23 cellular contexts compared by ENCODE assay signal in the genomic region with DNA sequence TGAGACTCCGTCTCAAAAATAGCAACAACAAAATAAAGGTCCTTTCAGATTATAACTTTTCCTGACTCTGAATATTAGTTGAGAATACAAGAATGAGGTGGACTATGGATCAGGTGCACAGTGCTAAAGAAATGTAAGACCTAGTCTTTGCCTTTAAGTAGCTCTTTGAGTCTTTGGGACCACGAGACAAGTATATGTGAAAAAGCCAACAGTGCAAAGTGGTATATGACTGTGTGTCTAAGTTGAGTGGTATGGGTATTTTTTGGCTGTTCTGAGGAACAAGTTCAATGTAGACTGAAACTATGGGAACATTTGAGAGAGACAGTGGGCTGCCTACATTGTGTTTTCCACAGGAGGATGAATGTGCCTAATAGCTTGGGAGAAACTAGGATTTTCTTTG. TPM values are rescaled to one million over a fixed set of nuclear protein-coding genes. Genes with fewer than 3 reads are reported as not detected.
A peak's percentile ranks its signal among the peaks of the same experiment; 100 is the strongest.
DNase-seq lines count a peak whose midpoint lies in the region; ATAC-seq and TF ChIP-seq lines count a peak whose summit lies in the region.
"Had no signal": no experiment of that assay in that cellular context is flagged by ENCODE, and none has a peak within 500 bp of the region (broad histone marks: within the 10 kb centered on the region; RNA-seq: fewer than 3 reads in every experiment).

No MANE protein-coding gene starts in this region.

- no peaks in the 10 kb centered on the region for H3K9me3 Mint-ChIP-seq in type B pancreatic cell
- H3K9me3 Mint-ChIP-seq: activated CD4-positive, alpha-beta memory T cell treated with anti-CD3 and anti-CD28 coated beads for 36 hours; GM23338; T-helper 2 cell treated with Interferon-gamma antibody and Interleukin-4, amounts not matched to agents 5 μg/mL and 100 μg/mL, for 36 hours had no signal

- DNase-seq in left ventricle myocardium inferior (no peak), cardiac septum (ENCODE audit: low spot score) (no peak), dorsolateral prefrontal cortex (no peak), trophoblast cell (no peak), type B pancreatic cell (ENCODE audit: extremely low spot score, unreplicated experiment) (no peak), A673 (ENCODE audit: low spot score) (no peak)
- DNase-seq in activated CD4-positive, CD25-positive, alpha-beta regulatory T cell (lab: John Stamatoyannopoulos, UW) = no peak
- DNase-seq: activated CD4-positive, alpha-beta memory T cell treated with anti-CD3 and anti-CD28 coated beads for 36 hours; activated effector memory CD4-positive, alpha-beta T cell treated with Interleukin-2 at 50 U/mL for 16 hours; brain microvascular endothelial cell; C1 segment of cervical spinal cord; colonic mucosa; NCI-H1105 treated with DMSO at 0.1 percent for 48 hours; NCI-H2081 treated with DMSO at 0.1 percent for 48 hours; NCI-H446 treated with DMSO at 0.1 percent for 48 hours; stimulated activated naive CD4-positive, alpha-beta T cell had no signal

- H4K91ac ChIP-seq in trophoblast cell (ENCODE audit: low read depth, low read length) = no peak overlapping the region

- H3K36me3 ChIP-seq in left ventricle myocardium inferior (no peaks in the 10 kb centered on the region), trophoblast cell (ENCODE audit: control insufficient read depth in 1 of 2, insufficient read depth in 2 of 2, low read length in 2 of 2) (peaks cover 0 to 3% of the 10 kb centered on the region in 2 experiments), A673 (ENCODE audit: insufficient read depth, low read length, poor library complexity, severe bottlenecking) (no peaks in the 10 kb centered on the region)
- H3K36me3 ChIP-seq: brain microvascular endothelial cell, colonic mucosa, prostate gland had no signal

- peaks cover 27% of the 10 kb centered on the region for H3K79me1 ChIP-seq in trophoblast cell (ENCODE audit: low read length)

- peak overlapping the region; percentile 23 for H3K4me3 Mint-ChIP-seq in type B pancreatic cell
- H3K4me3 Mint-ChIP-seq: activated CD4-positive, alpha-beta memory T cell treated with anti-CD3 and anti-CD28 coated beads for 36 hours; GM23338; T-helper 2 cell treated with Interferon-gamma antibody and Interleukin-4, amounts not matched to agents 5 μg/mL and 100 μg/mL, for 36 hours had no signal

- no peak overlapping the region for H3K18ac ChIP-seq in trophoblast cell (ENCODE audit: low read length)

- CTCF ChIA-PET in A673 (lab: Charles Lee) = no interaction called here

- peaks cover 27% of the 10 kb centered on the region for H3K4me1 Mint-ChIP-seq in type B pancreatic cell (ENCODE audit: unreplicated experiment)

- peak overlapping the region; percentile 13 for H3K27ac Mint-ChIP-seq in type B pancreatic cell
- H3K27ac Mint-ChIP-seq: activated CD4-positive, alpha-beta memory T cell treated with anti-CD3 and anti-CD28 coated beads for 36 hours; GM23338; T-helper 2 cell treated with Interferon-gamma antibody and Interleukin-4, amounts not matched to agents 5 μg/mL and 100 μg/mL, for 36 hours had no signal

- TF ChIP-seq CTCF in left ventricle myocardium inferior (IDR thresholded peaks at IDR 0.05; ENCODE audit: borderline replicate concordance) (no peak), dorsolateral prefrontal cortex (IDR thresholded peaks at IDR 0.05 in 54 of 56, conservative IDR thresholded peaks at IDR 0.05 in 2 of 56; ENCODE audit: low read depth in 1 of 56, partially characterized antibody in 56 of 56) (no peak), type B pancreatic cell (conservative IDR thresholded peaks at IDR 0.05) (no peak), A673 (conservative IDR thresholded peaks at IDR 0.05; ENCODE audit: low read depth, low read length) (no peak)

- H3K4me1 ChIP-seq in left ventricle myocardium inferior (peaks cover 93% of the 10 kb centered on the region), trophoblast cell (ENCODE audit: control insufficient read depth in 1 of 2, insufficient read depth in 2 of 2, low read length in 2 of 2) (peaks cover 4 to 7% of the 10 kb centered on the region in 2 experiments), A673 (ENCODE audit: insufficient read depth, low read length, poor library complexity, severe bottlenecking) (peaks cover 29% of the 10 kb centered on the region)
- H3K4me1 ChIP-seq: prostate gland had no signal

- H2AFZ ChIP-seq in trophoblast cell (ENCODE audit: insufficient read depth, low read length, poor library complexity) = no peak overlapping the region
- H2AFZ ChIP-seq: GM23338 had no signal

- POLR2A ChIA-PET in A673 (lab: Charles Lee; ENCODE audit: low non-redundant PET) = no interaction called here

- H3K36me3 Mint-ChIP-seq in type B pancreatic cell = no peaks in the 10 kb centered on the region
- H3K36me3 Mint-ChIP-seq: activated CD4-positive, alpha-beta memory T cell treated with anti-CD3 and anti-CD28 coated beads for 36 hours had no signal

- no peak overlapping the region for H2BK12ac ChIP-seq in trophoblast cell (ENCODE audit: low read length)

- H3K14ac ChIP-seq in trophoblast cell (ENCODE audit: low read length) = no peak overlapping the region

- H3K27me3 ChIP-seq in left ventricle myocardium inferior (ENCODE audit: low read depth) (no peaks in the 10 kb centered on the region), dorsolateral prefrontal cortex (no peaks in the 10 kb centered on the region), trophoblast cell (ENCODE audit: insufficient read depth, low read length) (no peaks in the 10 kb centered on the region), A673 (replicated peaks; ENCODE audit: insufficient read depth, low read depth, low read length, poor library complexity) (no peaks in the 10 kb centered on the region)
- H3K27me3 ChIP-seq: brain microvascular endothelial cell, colonic mucosa had no signal

- BruUV-seq in A673 (replicated peaks; lab: Mats Ljungman, UMichigan) = no TSS peak

- H3K4me3 ChIP-seq in left ventricle myocardium inferior (peak overlapping the region; percentile 87), dorsolateral prefrontal cortex (peak overlapping the region in 56 of 59 donors; percentile 7 to 98 (median 90)), trophoblast cell (ENCODE audit: low read depth, low read length) (no peak overlapping the region), A673 (ENCODE audit: low read depth, low read length, poor library complexity, severe bottlenecking) (no peak overlapping the region)
- H3K4me3 ChIP-seq: colonic mucosa, GM23338, prostate gland, smooth muscle cell had no signal

- no peak overlapping the region for H2BK5ac ChIP-seq in trophoblast cell (ENCODE audit: low read depth, low read length, poor library complexity)

- intact Hi-C loops in left ventricle myocardium inferior (cut with micrococcal nuclease) = no loop called here
- intact Hi-C loops in cardiac septum (cut with DNase I) = loop anchor here (5.0 kb wide), 2 partner anchors 132 to 143 kb away; no protein-coding TSS in a partner anchor
- intact Hi-C loops in dorsolateral prefrontal cortex (cut with DNase I) = loop anchor here (5.0 to 10.0 kb wide), 6 partner anchors 38 to 173 kb away; a partner anchor contains a TSS
- intact Hi-C loops in A673 (cut with micrococcal nuclease; ENCODE audit: unreplicated experiment) = loop anchor here (10.0 kb wide), 1 partner anchor 135 kb away; no protein-coding TSS in a partner anchor

- H3K4ac ChIP-seq in trophoblast cell (ENCODE audit: low read depth, low read length) = peak overlapping the region; percentile 22

- WGBS in trophoblast cell (ENCODE audit: extremely low coverage, insufficient coverage, insufficient read length) = no CpG with 5 or more reads among the region's 2 CpGs

- H3K23ac ChIP-seq in trophoblast cell (ENCODE audit: low read length) = peak overlapping the region; percentile 55

- H3K9me3 ChIP-seq in left ventricle myocardium inferior (replicated peaks) (no peaks in the 10 kb centered on the region), trophoblast cell (ENCODE audit: insufficient read depth, low read depth, low read length) (no peaks in the 10 kb centered on the region), A673 (ENCODE audit: low read depth, low read length, poor library complexity, severe bottlenecking) (no peaks in the 10 kb centered on the region)
- H3K9me3 ChIP-seq: colonic mucosa, prostate gland had no signal

- no peak overlapping the region for H3K4me2 ChIP-seq in trophoblast cell (ENCODE audit: low read length)
- H3K4me2 ChIP-seq: GM23338, smooth muscle cell had no signal

- H3K27me3 Mint-ChIP-seq in type B pancreatic cell = no peaks in the 10 kb centered on the region

- no peak overlapping the region for H4K8ac ChIP-seq in trophoblast cell (ENCODE audit: low read depth, low read length)

- ATAC-seq in GM21529 (IDR thresholded peaks at IDR 0.05; ENCODE audit: unreplicated experiment) = no peak
- ATAC-seq: GM23338, Panc1 had no signal

- no peak overlapping the region for H3K27ac ChIP-seq in left ventricle myocardium inferior (replicated peaks)
- H3K27ac ChIP-seq in dorsolateral prefrontal cortex = peak overlapping the region in 38 of 59 donors; percentile 4 to 99 (median 74)
- H3K27ac ChIP-seq in trophoblast cell (ENCODE audit: low read depth, low read length) = no peak overlapping the region
- no peak overlapping the region for H3K27ac ChIP-seq in A673 (ENCODE audit: low read depth, low read length, poor library complexity, severe bottlenecking)
- H3K27ac ChIP-seq: brain microvascular endothelial cell, colonic mucosa, prostate gland, VCaP had no signal

- H3K79me2 ChIP-seq in trophoblast cell (ENCODE audit: control insufficient read depth, insufficient read depth, low read length, poor library complexity) = peaks cover 25% of the 10 kb centered on the region

- no peak overlapping the region for H4K12ac ChIP-seq in trophoblast cell (ENCODE audit: low read depth, low read length)

- H2BK120ac ChIP-seq in trophoblast cell (ENCODE audit: insufficient read depth, low read length, poor library complexity) = no peak overlapping the region

- no peak overlapping the region for H2AK5ac ChIP-seq in trophoblast cell (ENCODE audit: low read length)

- H3K9ac ChIP-seq in trophoblast cell (ENCODE audit: low read length) = no peak overlapping the region

RNA-seq across cellular contexts. Expression of a gene that starts 2.8 kb away (rescaled TPM):
- 87.1 TPM for total RNA-seq in left ventricle myocardium inferior
- 90.8 TPM for total RNA-seq in cardiac septum
- 100 to 1,000 TPM in 85 of 120 experiments, 10 to 100 TPM in 35; 58.5 to 257 (median 116) TPM for total RNA-seq in dorsolateral prefrontal cortex
- 50.4 and 51.1 TPM in 2 replicates for polyA plus RNA-seq in trophoblast cell (2013)
- total RNA-seq in type B pancreatic cell (ENCODE audit: low replicate concordance) = 27.0 and 33.5 TPM in 2 replicates
- total RNA-seq in A673 (2021) = 27.6 and 32.8 TPM in 2 replicates

Comparison
In these comparisons a context has a peak if more than half of its experiments do, and no peak if none do; other contexts are left out.
1. H3K27ac ChIP-seq: peak in dorsolateral prefrontal cortex (38 of 59); none in left ventricle myocardium inferior (single experiment), trophoblast cell (single experiment) and A673 (single experiment).
2. H3K4me3 ChIP-seq: peak in left ventricle myocardium inferior (single experiment) and dorsolateral prefrontal cortex (56 of 59); none in trophoblast cell (single experiment) and A673 (single experiment).